In genomic region chr15:66497502-66498455, GRCh38 we compare ENCODE assay signal across 8 cellular contexts. TPM values are rescaled to one million over a fixed set of nuclear protein-coding genes. Genes with fewer than 3 reads are reported as not detected.
DNase-seq lines count a peak whose midpoint lies in the region; ATAC-seq and TF ChIP-seq lines count a peak whose summit lies in the region.

TSS of gene SNAPC5 (minus strand) at chr15:66497762. CDS start at chr15:66497731, 31 bp downstream.

- peak; percentile 38 for TF ChIP-seq RAD21 in SK-N-SH (IDR thresholded peaks at IDR 0.05; ENCODE audit: low read length)

- no peaks in the 10 kb centered on the region for H3K9me2 ChIP-seq in SK-N-SH

- peak within 1 kb of the TSS; percentile 84 for H3K9ac ChIP-seq in SK-N-SH

- H3K36me3 ChIP-seq in GM06990 (ENCODE audit: control insufficient read depth, insufficient read depth, low read length) (peaks cover 30% of the 10 kb centered on the region), SK-N-SH (replicated peaks in 1 of 2; ENCODE audit: control insufficient read depth in 1 of 2, insufficient read depth in 2 of 2, low read length in 1 of 2) (peaks cover 67 to 76% of the 10 kb centered on the region in 2 experiments), testis (ENCODE audit: low read depth, missing control alignments) (no peaks in the 10 kb centered on the region)

- H4K20me1 ChIP-seq in SK-N-SH (ENCODE audit: insufficient read depth) = peaks cover 49% of the 10 kb centered on the region

- peaks cover 46% of the 10 kb centered on the region for H3K79me2 ChIP-seq in SK-N-SH (ENCODE audit: insufficient read depth)

- intact Hi-C loops in testis (cut with DNase I; ENCODE audit: low total_unique reads) = loop anchor here (5.0 kb wide), 1 partner anchor 110 kb away; the partner anchor contains the start of gene MAP2K1

- TF ChIP-seq CTCF in GM06990 (IDR thresholded peaks at IDR 0.05; ENCODE audit: insufficient read depth, low read length, poor library complexity, severe bottlenecking) (peak; percentile 95), HFF-Myc (IDR thresholded peaks at IDR 0.05; ENCODE audit: low read depth, low read length, missing control alignments) (peak; percentile 92), SK-N-SH (IDR thresholded peaks at IDR 0.05) (peak; percentile 99), omental fat pad (IDR thresholded peaks at IDR 0.05) (peak in 2 of 3 donors; percentile 43 to 95), testis (IDR thresholded peaks at IDR 0.05) (peak; percentile 96 to 100 (median 99))

- CTCF ChIA-PET in SK-N-SH (lab: Yijun Ruan, JAX) = interaction anchor here (0.6 to 5.7 kb wide), 53 partner anchors 8 to 628 kb away, joined by 3 to 51 read pairs (median 4); partner anchors contain the start of genes DIS3L, MAP2K1, RPL4 and TIPIN

- peak within 1 kb of the TSS; percentile 95 for H3K4me2 ChIP-seq in SK-N-SH

- POLR2A ChIA-PET in SK-N-SH (lab: Yijun Ruan, JAX) = interaction anchor here (0.5 to 3.7 kb wide), 5 partner anchors 10 to 207 kb away, joined by 3 to 21 read pairs (median 4); partner anchors contain the start of gene MAP2K1

- H3K27ac ChIP-seq in SK-N-SH (ENCODE audit: low read depth in 2 of 2, low read length in 1 of 2) (peak within 1 kb of the TSS; percentile 65 to 66), testis (peak within 1 kb of the TSS; percentile 64 to 77)

- H3K4me1 ChIP-seq in SK-N-SH (ENCODE audit: control insufficient read depth in 1 of 2, insufficient read depth in 2 of 2, low read depth in 1 of 2, low read length in 1 of 2) (peaks cover 0 to 17% of the 10 kb centered on the region in 2 experiments; a peak in 2 of 4 replicates), testis (peaks cover 13% of the 10 kb centered on the region)

- DNase-seq in GM06990 (ENCODE audit: extremely low read depth, insufficient read length) (peak; percentile 97), HFF-Myc (ENCODE audit: extremely low read depth, low read depth) (peak; percentile 90), NAMALWA (ENCODE audit: low spot score) (peak; percentile 97), SK-N-SH (peak; percentile 93), globus pallidus (ENCODE audit: low spot score) (peak; percentile 87), omental fat pad (ENCODE audit: low spot score) (peak; percentile 97), testis (peak; percentile 98)
- DNase-seq in activated naive CD4-positive, alpha-beta T cell treated with anti-CD3 and anti-CD28 coated beads, Interleukin-2, amount 50 U/mL, for 16 hours = peak; percentile 99

- H3K4me3 ChIP-seq in GM06990 (replicated peaks; ENCODE audit: low read depth, low read length) = peak within 1 kb of the TSS; percentile 83
- H3K4me3 ChIP-seq in HFF-Myc (replicated peaks; ENCODE audit: low read depth, low read length) = peak within 1 kb of the TSS; percentile 89
- H3K4me3 ChIP-seq in SK-N-SH (ENCODE audit: low read depth in 2 of 2, low read length in 1 of 2) = peak within 1 kb of the TSS; percentile 91 to 97
- peak within 1 kb of the TSS; percentile 85 to 91 for H3K4me3 ChIP-seq in testis

- H3K27me3 ChIP-seq in GM06990 (replicated peaks; ENCODE audit: control insufficient read depth, insufficient read depth, low read length) (no peaks in the 10 kb centered on the region), SK-N-SH (ENCODE audit: insufficient read depth) (no peaks in the 10 kb centered on the region), testis (no peaks in the 10 kb centered on the region)

- TF ChIP-seq POLR2A in testis (IDR thresholded peaks at IDR 0.05) = no peak

- ATAC-seq in omental fat pad (ENCODE audit: low FRiP score) = peak; percentile 87

- TF ChIP-seq EP300 in SK-N-SH (IDR thresholded peaks at IDR 0.05; ENCODE audit: borderline replicate concordance in 1 of 2, low read depth in 1 of 2, low read length in 1 of 2) = no peak; a peak in 1 of 4 replicates

- H3K9me3 ChIP-seq in SK-N-SH (no peaks in the 10 kb centered on the region), testis (no peaks in the 10 kb centered on the region)

- H3F3A ChIP-seq in SK-N-SH (replicated peaks; ENCODE audit: insufficient read depth) = peaks cover 51% of the 10 kb centered on the region

- 8% methylated on average over 36 of the region's 43 CpGs for WGBS in SK-N-SH (ENCODE audit: low lambda C conversion rate)
- WGBS in testis, 2 donors = 8 to 14% methylated on average over 15 to 43 of the region's 43 CpGs

- peak within 1 kb of the TSS; percentile 88 for H2AFZ ChIP-seq in SK-N-SH (ENCODE audit: low read depth)

TF ChIP-seq in SK-N-SH, 30 proteins besides CTCF, POLR2A, EP300 and RAD21 (continues in another document):
- no peak; the same call in 1 of the 2 replicates for TF ChIP-seq USF1 (IDR thresholded peaks at IDR 0.05; ENCODE audit: borderline replicate concordance, low read depth)
- TF ChIP-seq SIN3A (IDR thresholded peaks at IDR 0.05; ENCODE audit: borderline replicate concordance, low read depth, low read length) = peak; percentile 98; the same call in 1 of the 2 replicates
- no peak; the same call in none of the 2 replicates for TF ChIP-seq TCF12 (IDR thresholded peaks at IDR 0.05)
- peak; percentile 45 for TF ChIP-seq JUND (IDR thresholded peaks at IDR 0.05)
- TF ChIP-seq NRF1 (IDR thresholded peaks at IDR 0.05; ENCODE audit: low read depth, low read length) = 0 out of 2 replicates have a peak, but pooled peaks have one; percentile 23
- TF ChIP-seq ELF1 (IDR thresholded peaks at IDR 0.05) = peak; percentile 94
- peak; percentile 68 for TF ChIP-seq ZBTB33 (IDR thresholded peaks at IDR 0.05; ENCODE audit: borderline replicate concordance, low read depth)
- no peak; the same call in 1 of the 2 replicates for TF ChIP-seq NFIC (IDR thresholded peaks at IDR 0.05; ENCODE audit: borderline replicate concordance)
- TF ChIP-seq EZH2phosphoT487 (IDR thresholded peaks at IDR 0.05; ENCODE audit: borderline replicate concordance, low read depth) = no peak
- peak; percentile 80 for TF ChIP-seq CHD2 (IDR thresholded peaks at IDR 0.05; ENCODE audit: low read length, partially characterized antibody)
- no peak for TF ChIP-seq REST (IDR thresholded peaks at IDR 0.05; ENCODE audit: low read depth, low read length)
- peak; percentile 64; the same call in 1 of the 2 replicates for TF ChIP-seq YY1 (IDR thresholded peaks at IDR 0.05; ENCODE audit: low read depth)
- TF ChIP-seq RFX5 (IDR thresholded peaks at IDR 0.05; ENCODE audit: low read length) = no peak
- peak; percentile 67 for TF ChIP-seq FOXJ3 (CRISPR knock-in tag; IDR thresholded peaks at IDR 0.05)

RNA-seq across cellular contexts. Expression of gene SNAPC5, which starts in this region (rescaled TPM):
- 57.8 and 65.0 TPM in 2 replicates for polyA plus RNA-seq in SK-N-SH (2012; rRNA removed)
- polyA plus RNA-seq in SK-N-SH (2012; cell fraction: cytosol; rRNA removed) = 85.0 and 93.3 TPM in 2 replicates
- 20.5 and 25.1 TPM in 2 replicates for polyA plus RNA-seq in SK-N-SH (2012; cell fraction: nucleus; rRNA removed)
- total RNA-seq in omental fat pad = 10 to 100 TPM; 22.0 to 35.8 (median 26.4) TPM
- total RNA-seq in testis = 10 to 100 TPM; 30.7 to 45.4 TPM
- 73.9 TPM for polyA plus RNA-seq in testis (ENCODE audit: insufficient read depth, low read depth, low replicate concordance)

Comparison
In these comparisons a context has a peak if more than half of its experiments do, and no peak if none do; other contexts are left out.
1. Peak in every context shown above with its lines: DNase-seq, ATAC-seq, H3K4me3 ChIP-seq and H3K27ac ChIP-seq.